ENCODE assay signal across 27 cellular contexts in genomic region chr2:53782681-53783080, GRCh38. TPM values are rescaled to one million over a fixed set of nuclear protein-coding genes. Genes with fewer than 3 reads are reported as not detected.
"Had no signal": no experiment of that assay in that cellular context is flagged by ENCODE, and none has a peak within 500 bp of the region (broad histone marks: within the 10 kb centered on the region; RNA-seq: fewer than 3 reads in every experiment).

No MANE protein-coding gene starts in this region.

- H3K27ac ChIP-seq: adrenal gland, ascending aorta, colonic mucosa, dorsolateral prefrontal cortex, neutrophil, pancreas, psoas muscle, right atrium auricular region, spleen, thoracic aorta had no signal

- H3K27ac Mint-ChIP-seq: activated B cell treated with CpG ODN at 0.5 μM for 24 hours; activated CD4-positive, alpha-beta T cell treated with anti-CD3 and anti-CD28 coated beads for 36 hours; activated naive CD8-positive, alpha-beta T cell; activated T-helper 2 cell treated with anti-CD3 and anti-CD28 coated beads, Interferon-gamma antibody, Interleukin-2, Interleukin-4, amounts not matched to agents 10 μg/mL and 5 μg/mL and 100 μg/mL, durations not matched to agents 14 hours and 24 hours and 36 hours; natural killer cell treated with Interleukin-12 subunit alpha and Interleukin-12 subunit beta and Interleukin-15 and Interleukin-18, amount 100 ng/mL, for 72 hours had no signal

- H3K4me3 ChIP-seq: adrenal gland, ascending aorta, colonic mucosa, pancreas, psoas muscle, right atrium auricular region, spleen, thoracic aorta had no signal

- H3K27me3 ChIP-seq: adrenal gland, ascending aorta, colonic mucosa, dorsolateral prefrontal cortex, neutrophil, pancreas, right atrium auricular region, spleen had no signal

- H3K27me3 Mint-ChIP-seq: activated B cell treated with CpG ODN at 0.5 μM for 24 hours; activated CD4-positive, alpha-beta T cell treated with anti-CD3 and anti-CD28 coated beads for 36 hours; activated naive CD8-positive, alpha-beta T cell; effector memory CD8-positive, alpha-beta T cell; natural killer cell treated with Interleukin-12 subunit alpha and Interleukin-12 subunit beta and Interleukin-15 and Interleukin-18, amount 100 ng/mL, for 72 hours; T-cell had no signal

- H3K4me1 ChIP-seq: colonic mucosa had no signal

- H3K9me3 Mint-ChIP-seq: activated B cell treated with CpG ODN at 0.5 μM for 24 hours; activated T-cell treated with anti-CD3 and anti-CD28 coated beads, Interleukin-2, amount 50 U/mL, for 4 hours; activated T-helper 2 cell treated with anti-CD3 and anti-CD28 coated beads, Interferon-gamma antibody, Interleukin-2, Interleukin-4, amounts not matched to agents 10 μg/mL and 5 μg/mL and 100 μg/mL, durations not matched to agents 14 hours and 24 hours and 36 hours; effector memory CD8-positive, alpha-beta T cell; natural killer cell treated with Interleukin-12 subunit alpha and Interleukin-12 subunit beta and Interleukin-15 and Interleukin-18, amount 100 ng/mL, for 72 hours; T-cell had no signal

- H3K4me3 Mint-ChIP-seq: activated B cell treated with CpG ODN at 0.5 μM for 24 hours; activated CD4-positive, alpha-beta T cell treated with anti-CD3 and anti-CD28 coated beads for 36 hours; activated naive CD8-positive, alpha-beta T cell; activated T-cell treated with anti-CD3 and anti-CD28 coated beads, Interleukin-2, amount 50 U/mL, for 4 hours; natural killer cell treated with Interleukin-12 subunit alpha and Interleukin-12 subunit beta and Interleukin-15 and Interleukin-18, amount 100 ng/mL, for 72 hours; T-cell had no signal

- DNase-seq: activated B cell treated with CpG ODN at 0.5 μM for 24 hours; activated CD4-positive, alpha-beta T cell treated with anti-CD3 and anti-CD28 coated beads for 36 hours; activated CD4-positive, alpha-beta T cell treated with anti-CD3 and anti-CD28 coated beads, Interleukin-2, amount 50 U/mL, for 48 hours; activated CD8-positive, alpha-beta memory T cell treated with anti-CD3 and anti-CD28 coated beads, Interleukin-2, amount 50 U/mL, for 48 hours; activated naive CD4-positive, alpha-beta T cell; activated T-cell treated with anti-CD3 and anti-CD28 coated beads, Interleukin-2, amount 50 U/mL, for 4 hours; adrenal gland; colonic mucosa; dorsolateral prefrontal cortex; effector memory CD8-positive, alpha-beta T cell; hippocampal formation; left cardiac atrium; midbrain; pancreas; psoas muscle; spleen; stimulated activated CD4-positive, alpha-beta T cell treated with anti-CD3 and anti-CD28 coated beads, Interleukin-4, amount 100 ng/mL, for 1 hour; stimulated activated naive CD4-positive, alpha-beta T cell; T-cell had no signal

- ATAC-seq: activated CD4-positive, alpha-beta T cell treated with anti-CD3 and anti-CD28 coated beads for 36 hours; activated T-cell treated with anti-CD3 and anti-CD28 coated beads, Interleukin-2, amount 50 U/mL, for 4 hours; effector memory CD8-positive, alpha-beta T cell; esophagus mucosa; left cardiac atrium; natural killer cell treated with Interleukin-12 subunit alpha and Interleukin-12 subunit beta and Interleukin-15 and Interleukin-18, amount 100 ng/mL, for 72 hours; pancreas; psoas muscle; T-cell had no signal

- H3K9me3 ChIP-seq: adrenal gland, ascending aorta, colonic mucosa, neutrophil, pancreas, psoas muscle, right atrium auricular region, spleen, thoracic aorta had no signal

- H3K36me3 ChIP-seq: adrenal gland, ascending aorta, colonic mucosa, neutrophil, pancreas, right atrium auricular region, thoracic aorta had no signal

RNA-seq across cellular contexts. Expression of gene CHAC2, which starts 15.1 kb away (rescaled TPM):
- total RNA-seq: ascending aorta had no signal
